8 cellular contexts compared by ENCODE assay signal in genomic region chr9:122350577-122351355, GRCh38. TPM values are rescaled to one million over a fixed set of nuclear protein-coding genes. Genes with fewer than 3 reads are reported as not detected.
DNase-seq lines count a peak whose midpoint lies in the region; TF ChIP-seq lines count a peak whose summit lies in the region.

No MANE protein-coding gene starts in this region.

- H3K36me3 ChIP-seq in DOHH2 (ENCODE audit: control insufficient read depth, low read length), result no peaks in the 10 kb centered on the region
- H3K36me3 ChIP-seq in GM23248 (ENCODE audit: low read depth), result no peaks in the 10 kb centered on the region
- H3K36me3 ChIP-seq in Loucy (ENCODE audit: insufficient read depth, low read length), result no peaks in the 10 kb centered on the region
- H3K36me3 ChIP-seq in prostate gland, result no peaks in the 10 kb centered on the region
- no peaks in the 10 kb centered on the region for H3K36me3 ChIP-seq in vagina

- no peak overlapping the region for H3K4me3 Mint-ChIP-seq in activated naive CD4-positive, alpha-beta T cell treated with anti-CD3 and anti-CD28 coated beads for 36 hours

- no peaks in the 10 kb centered on the region for H3K9me2 ChIP-seq in DOHH2 (replicated peaks; ENCODE audit: control insufficient read depth, low read length)
- H3K9me2 ChIP-seq in GM23248 (ENCODE audit: insufficient read depth), result no peaks in the 10 kb centered on the region
- no peaks in the 10 kb centered on the region for H3K9me2 ChIP-seq in Loucy (replicated peaks; ENCODE audit: low read depth, low read length)

- peaks cover 7% of the 10 kb centered on the region for H3K27me3 ChIP-seq in DOHH2 (ENCODE audit: control insufficient read depth, low read length)
- no peaks in the 10 kb centered on the region for H3K27me3 ChIP-seq in GM23248 (replicated peaks; ENCODE audit: insufficient read depth)
- no peaks in the 10 kb centered on the region for H3K27me3 ChIP-seq in Loucy (ENCODE audit: insufficient read depth, low read length, poor library complexity, severe bottlenecking)
- no peaks in the 10 kb centered on the region for H3K27me3 ChIP-seq in prostate gland (replicated peaks; ENCODE audit: insufficient read depth)
- H3K27me3 ChIP-seq in vagina, result no peaks in the 10 kb centered on the region

- H3K4me2 ChIP-seq in DOHH2 (ENCODE audit: low read length) (no peak overlapping the region), GM23248 (ENCODE audit: unreplicated experiment) (no peak overlapping the region), Loucy (ENCODE audit: low read depth, low read length, poor library complexity, severe bottlenecking) (no peak overlapping the region)

- no peak overlapping the region for H3K9ac ChIP-seq in GM23248
- no peak overlapping the region for H3K9ac ChIP-seq in Loucy (ENCODE audit: low read depth, low read length, poor library complexity, severe bottlenecking)

- H3F3A ChIP-seq in DOHH2 (ENCODE audit: control insufficient read depth, insufficient read depth) (no peaks in the 10 kb centered on the region), GM23248 (ENCODE audit: insufficient read depth) (no peaks in the 10 kb centered on the region), Loucy (ENCODE audit: low read depth) (no peaks in the 10 kb centered on the region)

- no peak overlapping the region for H3K27ac Mint-ChIP-seq in activated naive CD4-positive, alpha-beta T cell treated with anti-CD3 and anti-CD28 coated beads for 36 hours

- CTCF ChIA-PET in activated naive CD4-positive, alpha-beta T cell treated with anti-CD3 and anti-CD28 coated beads for 36 hours (lab: Charles Lee), result interaction anchor here (0.6 to 5.7 kb wide), 20 partner anchors 10 to 1173 kb away, joined by 3 to 139 read pairs (median 4); partner anchors contain the start of genes MRRF and RBM18

- H3K79me2 ChIP-seq in DOHH2 (ENCODE audit: control insufficient read depth, low read length) (no peaks in the 10 kb centered on the region), GM23248 (ENCODE audit: insufficient read depth) (no peaks in the 10 kb centered on the region), Loucy (ENCODE audit: insufficient read depth, low read length) (no peaks in the 10 kb centered on the region)

- H3K27ac ChIP-seq in DOHH2 (ENCODE audit: low read depth, low read length) (no peak overlapping the region), GM23248 (no peak overlapping the region), prostate gland (no peak overlapping the region), vagina (no peak overlapping the region)

- intact Hi-C loops in activated naive CD4-positive, alpha-beta T cell treated with anti-CD3 and anti-CD28 coated beads for 36 hours (cut with micrococcal nuclease), result loop anchor here (1.0 kb wide), 3 partner anchors 103 to 251 kb away; no protein-coding TSS in a partner anchor
- intact Hi-C loops in head of caudate nucleus (cut with DNase I) (loop anchor here (2.0 kb wide), 2 partner anchors 226 to 252 kb away; no protein-coding TSS in a partner anchor), prostate gland (cut with DNase I) (loop anchor here (1.0 to 5.0 kb wide), 3 partner anchors 102 to 252 kb away; no protein-coding TSS in a partner anchor), vagina (cut with DNase I) (loop anchor here (2.0 kb wide), 1 partner anchor 226 kb away; no protein-coding TSS in a partner anchor)

- no peak overlapping the region for H2AFZ ChIP-seq in GM23248
- peak overlapping the region; percentile 76 for H2AFZ ChIP-seq in Loucy (ENCODE audit: low read length)

- H3K4me3 ChIP-seq in DOHH2 (ENCODE audit: low read length) (no peak overlapping the region), GM23248 (no peak overlapping the region), Loucy (ENCODE audit: low read length, poor library complexity, severe bottlenecking) (no peak overlapping the region), prostate gland (no peak overlapping the region), vagina (no peak overlapping the region)

- H3K27me3 Mint-ChIP-seq in activated naive CD4-positive, alpha-beta T cell treated with anti-CD3 and anti-CD28 coated beads for 36 hours (ENCODE audit: low read depth), result peaks cover 29% of the 10 kb centered on the region

- H4K20me1 ChIP-seq in DOHH2 (ENCODE audit: control insufficient read depth, insufficient read depth, low read depth, low read length) (no peaks in the 10 kb centered on the region), GM23248 (ENCODE audit: insufficient read depth) (no peaks in the 10 kb centered on the region), Loucy (ENCODE audit: insufficient read depth, low read length, poor library complexity, severe bottlenecking) (no peaks in the 10 kb centered on the region)

- H3K4me1 ChIP-seq in DOHH2 (ENCODE audit: control insufficient read depth, low read length) (no peaks in the 10 kb centered on the region), GM23248 (ENCODE audit: insufficient read depth) (no peaks in the 10 kb centered on the region), Loucy (ENCODE audit: insufficient read depth, low read length, poor library complexity, severe bottlenecking) (peaks cover 19% of the 10 kb centered on the region), prostate gland (replicated peaks) (no peaks in the 10 kb centered on the region), vagina (peaks cover 18% of the 10 kb centered on the region)

- H3K9me3 Mint-ChIP-seq in activated naive CD4-positive, alpha-beta T cell treated with anti-CD3 and anti-CD28 coated beads for 36 hours, result peaks cover 3% of the 10 kb centered on the region

- peaks cover 2% of the 10 kb centered on the region for H3K4me1 Mint-ChIP-seq in activated naive CD4-positive, alpha-beta T cell treated with anti-CD3 and anti-CD28 coated beads for 36 hours (ENCODE audit: low read depth)

- H3K36me3 Mint-ChIP-seq in activated naive CD4-positive, alpha-beta T cell treated with anti-CD3 and anti-CD28 coated beads for 36 hours (ENCODE audit: low read depth), result no peaks in the 10 kb centered on the region

- TF ChIP-seq CTCF in DOHH2 (IDR thresholded peaks at IDR 0.05; ENCODE audit: low read depth, low read length, poor library complexity, severe bottlenecking) (peak; percentile 95), Loucy (conservative IDR thresholded peaks at IDR 0.05; ENCODE audit: low read length) (peak; percentile 98), prostate gland (IDR thresholded peaks at IDR 0.05) (peak; percentile 96 to 98 (median 97)), vagina (IDR thresholded peaks at IDR 0.05) (peak; percentile 94 to 98 (median 96))

- 29 to 30% methylated on average over 11 of the region's 11 CpGs for WGBS in GM23248 (ENCODE audit: low coverage in 1 of 2, low lambda C conversion rate in 2 of 2, missing lambda C conversion rate in 2 of 2), 2 experiments
- 49% methylated on average over 9 of the region's 11 CpGs for WGBS in prostate gland

- no peaks in the 10 kb centered on the region for H3K9me3 ChIP-seq in DOHH2 (ENCODE audit: control insufficient read depth, insufficient read depth, low read length)
- H3K9me3 ChIP-seq in GM23248 (ENCODE audit: low read depth), result no peaks in the 10 kb centered on the region
- no peaks in the 10 kb centered on the region for H3K9me3 ChIP-seq in Loucy (ENCODE audit: insufficient read depth, low read depth, low read length)
- no peaks in the 10 kb centered on the region for H3K9me3 ChIP-seq in prostate gland
- no peaks in the 10 kb centered on the region for H3K9me3 ChIP-seq in vagina

- TF ChIP-seq POLR2A in prostate gland (IDR thresholded peaks at IDR 0.05), result no peak
- TF ChIP-seq POLR2A in vagina (IDR thresholded peaks at IDR 0.05), result no peak

- in situ Hi-C loops in GM23248 (cut with MboI), result loop anchor here (10.0 to 25.0 kb wide), 3 partner anchors 104 to 462 kb away; partner anchors contain the start of gene OR1K1

- peak; percentile 81 for DNase-seq in GM23248
- peak; percentile 74 for DNase-seq in SKM-1 treated with dmso at 0.1 percent for 144 hours (lab: John Stamatoyannopoulos, UW; ENCODE audit: unreplicated experiment)
- DNase-seq in activated naive CD4-positive, alpha-beta T cell treated with anti-CD3 and anti-CD28 coated beads for 36 hours, result peak; percentile 82
- peak; percentile 63 to 95 (median 89) for DNase-seq in head of caudate nucleus
- DNase-seq in prostate gland (ENCODE audit: low spot score), result peak; percentile 72
- no peak for DNase-seq in vagina (ENCODE audit: extremely low spot score in 2 of 2)

RNA-seq across cellular contexts. Expression of gene PTGS1, which starts 20.1 kb away (rescaled TPM):
- total RNA-seq in GM23248 (2014; rRNA removed; shearing (Covaris generic)), result 39.6 and 51.5 TPM in 2 replicates
- 43.8 and 44.9 TPM in 2 replicates for polyA plus RNA-seq in GM23248 (2016; fragmentation: Nextera tagmentation; extraction: Ambion mirVana)
- total RNA-seq in activated naive CD4-positive, alpha-beta T cell treated with anti-CD3 and anti-CD28 coated beads for 36 hours, result not detected
- 1 to 10 TPM; 4.6 to 6.2 TPM for total RNA-seq in prostate gland
- 12.0 TPM for total RNA-seq in vagina

Comparison
In these comparisons a context has a peak if more than half of its experiments do, and no peak if none do; other contexts are left out.
1. DNase-seq: peak in GM23248 (single experiment), SKM-1 treated with dmso at 0.1 percent for 144 hours (single experiment), activated naive CD4-positive, alpha-beta T cell treated with anti-CD3 and anti-CD28 coated beads for 36 hours (single experiment), head of caudate nucleus (42 of 42) and prostate gland (single experiment); none in vagina (0 of 2).
2. RNA of gene PTGS1, which starts 20.1 kb away (total RNA-seq): 39.6 to 51.5 TPM in GM23248, 12.0 TPM in vagina (single experiment) and 4.6 to 6.2 TPM in prostate gland; not detected in activated naive CD4-positive, alpha-beta T cell treated with anti-CD3 and anti-CD28 coated beads for 36 hours; every median in the first group is over 4 times any median in the second.
3. Peak in every context shown above with its lines, with median percentiles within 50 percentile points of each other: CTCF ChIP-seq.